In genomic region chr6:89413006-89413400, GRCh38 we compare ENCODE assay signal across 8 cellular contexts. TPM values are rescaled to one million over a fixed set of nuclear protein-coding genes. Genes with fewer than 3 reads are reported as not detected.
DNase-seq lines count a peak whose midpoint lies in the region; ATAC-seq and TF ChIP-seq lines count a peak whose summit lies in the region.

No MANE protein-coding gene starts in this region.

- intact Hi-C loops in naive thymus-derived CD4-positive, alpha-beta T cell (cut with micrococcal nuclease), result loop anchor here (2.0 to 5.0 kb wide), 2 partner anchors 61 to 416 kb away; partner anchors contain the start of genes CASP8AP2 (in 1 of the 2) and UBE2J1 (in 1 of the 2)

- POLR2A ChIA-PET in HEK293 (lab: Yijun Ruan, JAX), result interaction anchor here (0.6 to 1.3 kb wide), 2 partner anchors 63 to 333 kb away, joined by 3 read pairs; partner anchors contain the start of gene PNRC1
- POLR2A ChIA-PET in naive thymus-derived CD4-positive, alpha-beta T cell (lab: Charles Lee), result interaction anchor here (1.1 to 1.2 kb wide), 2 partner anchors 37 to 224 kb away, joined by 3 read pairs; no protein-coding TSS in a partner anchor

- no peak for ATAC-seq in naive thymus-derived CD4-positive, alpha-beta T cell
- ATAC-seq in HG02840 (IDR thresholded peaks at IDR 0.05; ENCODE audit: low FRiP score, unreplicated experiment), result no peak

- H3K4me3 Mint-ChIP-seq in naive thymus-derived CD4-positive, alpha-beta T cell, result peak overlapping the region; percentile 87 to 100 (median 97)

- no peak overlapping the region; the same call in 1 of the 2 replicates for H3K4me3 ChIP-seq in HEK293 (ENCODE audit: low read depth, low read length)
- H3K4me3 ChIP-seq in naive thymus-derived CD4-positive, alpha-beta T cell (ENCODE audit: low read length), result peak overlapping the region; percentile 79

- peaks cover 14% of the 10 kb centered on the region for H3K4me1 ChIP-seq in HEK293 (ENCODE audit: control insufficient read depth, insufficient read depth, low read length)
- H3K4me1 ChIP-seq in naive thymus-derived CD4-positive, alpha-beta T cell (ENCODE audit: control insufficient read depth in 2 of 2, insufficient read depth in 2 of 2, low read length in 2 of 2), result peaks cover 8% of the 10 kb centered on the region in 2 donors

- H3K36me3 Mint-ChIP-seq in naive thymus-derived CD4-positive, alpha-beta T cell, result no peaks in the 10 kb centered on the region

- no peaks in the 10 kb centered on the region for H3K9me3 Mint-ChIP-seq in naive thymus-derived CD4-positive, alpha-beta T cell

- peaks cover 5 to 22% (median 19%) of the 10 kb centered on the region in 7 donors for H3K4me1 Mint-ChIP-seq in naive thymus-derived CD4-positive, alpha-beta T cell

- no peaks in the 10 kb centered on the region for H3K27me3 ChIP-seq in naive thymus-derived CD4-positive, alpha-beta T cell (ENCODE audit: control insufficient read depth in 2 of 2, insufficient read depth in 2 of 2, low read length in 2 of 2)

- CTCF ChIA-PET in HEK293 (lab: Yijun Ruan, JAX), result interaction anchor here (1.0 to 2.2 kb wide), 5 partner anchors 19 to 196 kb away, joined by 3 to 14 read pairs (median 6); partner anchors contain the start of gene ANKRD6
- CTCF ChIA-PET in naive thymus-derived CD4-positive, alpha-beta T cell (lab: Charles Lee), result interaction anchor here (1.7 kb wide), 1 partner anchor 41 kb away, joined by 3 read pairs; no protein-coding TSS in a partner anchor

- peaks cover 13 to 61% (median 22%) of the 10 kb centered on the region in 5 donors for H3K27me3 Mint-ChIP-seq in naive thymus-derived CD4-positive, alpha-beta T cell

- DNase-seq in Ammon's horn (ENCODE audit: low spot score), result peak; percentile 11
- DNase-seq in caudate nucleus (lab: John Stamatoyannopoulos, UW), result peak in 19 of 61 donors; percentile 6 to 74 (median 41)
- no peak for DNase-seq in naive thymus-derived CD4-positive, alpha-beta T cell
- DNase-seq in stimulated activated CD8-positive, alpha-beta memory T cell treated with anti-CD3 and anti-CD28 coated beads, Interleukin-4, amount 100 ng/mL, for 48 hours, result no peak
- DNase-seq in NCI-H1694 treated with DMSO at 0.1 percent for 48 hours (lab: John Stamatoyannopoulos, UW), result no peak
- no peak for DNase-seq in GM19238 (ENCODE audit: insufficient read length, low spot score)

- H3K36me3 ChIP-seq in HEK293 (ENCODE audit: control insufficient read depth in 2 of 2, insufficient read depth in 1 of 2, low read length in 2 of 2), result no peaks in the 10 kb centered on the region
- no peaks in the 10 kb centered on the region for H3K36me3 ChIP-seq in naive thymus-derived CD4-positive, alpha-beta T cell (ENCODE audit: control insufficient read depth in 2 of 3, insufficient read depth in 3 of 3, low read length in 3 of 3)

- H3K9me3 ChIP-seq in HEK293 (ENCODE audit: control insufficient read depth, insufficient read depth, low read depth, low read length), result no peaks in the 10 kb centered on the region
- H3K9me3 ChIP-seq in naive thymus-derived CD4-positive, alpha-beta T cell (ENCODE audit: control insufficient read depth in 2 of 3, low read length in 3 of 3), result no peaks in the 10 kb centered on the region

- H3K27ac ChIP-seq in HEK293 (ENCODE audit: extremely low read depth, low read depth, low read length) (peak overlapping the region; percentile 83), caudate nucleus (ENCODE audit: low read depth, low read length) (peak overlapping the region; percentile 24)
- H3K27ac ChIP-seq in naive thymus-derived CD4-positive, alpha-beta T cell (ENCODE audit: low read depth, low read length), result peak overlapping the region; percentile 57

- H3K27ac Mint-ChIP-seq in naive thymus-derived CD4-positive, alpha-beta T cell, result peak overlapping the region in 8 of 9 donors; percentile 53 to 98 (median 84)

- TF ChIP-seq CTCF in HEK293 (tag by site-specific recombination; IDR thresholded peaks at IDR 0.05), result no peak

TF ChIP-seq in HEK293, 187 proteins besides CTCF, POLR2A, EP300 and RAD21:
- TF ChIP-seq KLF1 (tag by site-specific recombination; IDR thresholded peaks at IDR 0.05), result no peak
- 0 out of 2 replicates have a peak, but pooled peaks have one; percentile 6 for TF ChIP-seq ZNF335 (tag by site-specific recombination; conservative IDR thresholded peaks at IDR 0.05)
- TF ChIP-seq ZNF341 (tag by site-specific recombination; IDR thresholded peaks at IDR 0.05; ENCODE audit: low read depth), result peak; percentile 58; the same call in 1 of the 2 replicates
- 0 out of 2 replicates have a peak, but pooled peaks have one; percentile 34 for TF ChIP-seq ZNF423 (tag by site-specific recombination; IDR thresholded peaks at IDR 0.05)
- TF ChIP-seq ZNF26 (tag by site-specific recombination; IDR thresholded peaks at IDR 0.05), result no peak
- TF ChIP-seq SCRT2 (tag by site-specific recombination; IDR thresholded peaks at IDR 0.05), result peak; percentile 85
- no peak for TF ChIP-seq ZSCAN23 (tag by site-specific recombination; IDR thresholded peaks at IDR 0.05)
- TF ChIP-seq OVOL3 (tag by site-specific recombination; IDR thresholded peaks at IDR 0.05), result no peak
- TF ChIP-seq SP7 (tag by site-specific recombination; IDR thresholded peaks at IDR 0.05), result no peak
- peak; percentile 65; the same call in 1 of the 2 replicates for TF ChIP-seq SCRT1 (tag by site-specific recombination; IDR thresholded peaks at IDR 0.05; ENCODE audit: borderline replicate concordance)
- TF ChIP-seq MYNN (tag by site-specific recombination; IDR thresholded peaks at IDR 0.05; ENCODE audit: borderline replicate concordance), result no peak
- TF ChIP-seq ZNF629 (tag by site-specific recombination; IDR thresholded peaks at IDR 0.05), result no peak
- TF ChIP-seq ZBTB10 (tag by site-specific recombination; IDR thresholded peaks at IDR 0.05), result no peak
- no peak for TF ChIP-seq ZNF280D (tag by site-specific recombination; IDR thresholded peaks at IDR 0.05)
- no peak for TF ChIP-seq ZNF521 (tag by site-specific recombination; IDR thresholded peaks at IDR 0.05)
- no peak for TF ChIP-seq ZNF223 (tag by site-specific recombination; IDR thresholded peaks at IDR 0.05)
- no peak for TF ChIP-seq BCL11A (tag by site-specific recombination; IDR thresholded peaks at IDR 0.05; ENCODE audit: low read depth)

RNA-seq across cellular contexts. Expression of gene RRAGD, which starts 0.9 kb away (rescaled TPM):
- total RNA-seq in naive thymus-derived CD4-positive, alpha-beta T cell, result 10 to 100 TPM in 2 of 5 experiments, 1 to 10 TPM in 3; 7.3 to 12.1 (median 9.6) TPM
- 1 to 10 TPM; 2.4 to 3.2 TPM for polyA plus RNA-seq in naive thymus-derived CD4-positive, alpha-beta T cell

RNA-seq across cellular contexts. Expression of gene ANKRD6, which starts 19.9 kb away (rescaled TPM):
- 1 to 10 TPM; 3.1 to 6.6 (median 3.8) TPM for total RNA-seq in naive thymus-derived CD4-positive, alpha-beta T cell
- 1 to 10 TPM in 1 of 2 donors, under 1 TPM in 1; 0.71 to 2.2 TPM for polyA plus RNA-seq in naive thymus-derived CD4-positive, alpha-beta T cell

Comparison
In these comparisons a context has a peak if more than half of its experiments do, and no peak if none do; other contexts are left out.
1. H3K27ac ChIP-seq: peak in every context shown above with its lines; median percentile 83 in HEK293; 57 in naive thymus-derived CD4-positive, alpha-beta T cell; 24 in caudate nucleus.